8 cellular contexts compared by ENCODE assay signal in genomic region chr11:12376259-12376971, GRCh38. TPM values are rescaled to one million over a fixed set of nuclear protein-coding genes. Genes with fewer than 3 reads are reported as not detected.
A peak's percentile ranks its signal among the peaks of the same experiment; 100 is the strongest.
DNase-seq lines count a peak whose midpoint lies in the region; ATAC-seq and TF ChIP-seq lines count a peak whose summit lies in the region.

No MANE protein-coding gene starts in this region.

- no peak for DNase-seq in activated CD8-positive, alpha-beta T cell treated with anti-CD3 and anti-CD28 coated beads for 36 hours
- no peak for DNase-seq in activated CD8-positive, alpha-beta T cell treated with anti-CD3 and anti-CD28 coated beads, Interleukin-2, amount 10 ng/mL, durations not matched to agents 7 days and 5 days
- DNase-seq in breast epithelium (ENCODE audit: low spot score in 2 of 2) (no peak), tibial nerve (ENCODE audit: low spot score in 2 of 2) (peak in 1 of 2 donors; percentile 41)

- peak overlapping the region; percentile 96 to 100 for H3K27ac ChIP-seq in breast epithelium
- peak overlapping the region in 1 of 2 donors; percentile 5 for H3K27ac ChIP-seq in liver (ENCODE audit: low read depth in 1 of 2, low read length in 2 of 2)
- H3K27ac ChIP-seq in tibial nerve: peak overlapping the region; percentile 83 to 98 (median 92)

- H3K4me1 Mint-ChIP-seq in activated CD8-positive, alpha-beta T cell treated with anti-CD3 and anti-CD28 coated beads for 36 hours (ENCODE audit: low read depth): peaks cover 8% of the 10 kb centered on the region
- peaks cover 4% of the 10 kb centered on the region for H3K4me1 Mint-ChIP-seq in activated CD8-positive, alpha-beta T cell treated with anti-CD3 and anti-CD28 coated beads, Interleukin-2, amount 10 ng/mL, durations not matched to agents 7 days and 5 days (ENCODE audit: low read depth)

- H3K27me3 Mint-ChIP-seq in activated CD8-positive, alpha-beta T cell treated with anti-CD3 and anti-CD28 coated beads for 36 hours: peaks cover 18% of the 10 kb centered on the region
- H3K27me3 Mint-ChIP-seq in activated CD8-positive, alpha-beta T cell treated with anti-CD3 and anti-CD28 coated beads, Interleukin-2, amount 10 ng/mL, durations not matched to agents 7 days and 5 days (ENCODE audit: low read depth): peaks cover 56% of the 10 kb centered on the region

- no peaks in the 10 kb centered on the region for H3K36me3 Mint-ChIP-seq in activated CD8-positive, alpha-beta T cell treated with anti-CD3 and anti-CD28 coated beads for 36 hours (ENCODE audit: low read depth)
- peaks cover 2% of the 10 kb centered on the region for H3K36me3 Mint-ChIP-seq in activated CD8-positive, alpha-beta T cell treated with anti-CD3 and anti-CD28 coated beads, Interleukin-2, amount 10 ng/mL, durations not matched to agents 7 days and 5 days (ENCODE audit: low read depth)

- H3K27ac Mint-ChIP-seq in activated CD8-positive, alpha-beta T cell treated with anti-CD3 and anti-CD28 coated beads for 36 hours: no peak overlapping the region
- H3K27ac Mint-ChIP-seq in activated CD8-positive, alpha-beta T cell treated with anti-CD3 and anti-CD28 coated beads, Interleukin-2, amount 10 ng/mL, durations not matched to agents 7 days and 5 days: no peak overlapping the region

- TF ChIP-seq EP300 in tibial nerve (IDR thresholded peaks at IDR 0.05): peak in 1 of 2 donors; percentile 70

- 78% methylated on average over 11 of the region's 11 CpGs for WGBS in liver
- 39 to 48% methylated on average over 11 of the region's 11 CpGs for WGBS in tibial nerve, 2 donors

- H3K4me1 ChIP-seq in breast epithelium (no peaks in the 10 kb centered on the region), liver (ENCODE audit: control insufficient read depth in 4 of 4, insufficient read depth in 4 of 4, low read length in 3 of 4) (peaks cover 0 to 10% (median 1%) of the 10 kb centered on the region in 4 donors), tibial nerve (peaks cover 0 to 43% (median 8%) of the 10 kb centered on the region in 4 donors)

- peak overlapping the region; percentile 64 to 92 (median 70) for H3K4me3 ChIP-seq in breast epithelium
- no peak overlapping the region for H3K4me3 ChIP-seq in liver (ENCODE audit: low read depth in 1 of 3, low read length in 3 of 3)
- H3K4me3 ChIP-seq in tibial nerve: no peak overlapping the region

- TF ChIP-seq RAD21 in liver (IDR thresholded peaks at IDR 0.05): no peak

- ATAC-seq in activated CD8-positive, alpha-beta T cell treated with anti-CD3 and anti-CD28 coated beads for 36 hours: no peak
- ATAC-seq in activated CD8-positive, alpha-beta T cell treated with anti-CD3 and anti-CD28 coated beads, Interleukin-2, amount 10 ng/mL, durations not matched to agents 7 days and 5 days: no peak
- ATAC-seq in GM18870 (IDR thresholded peaks at IDR 0.05; ENCODE audit: unreplicated experiment): no peak
- ATAC-seq in HG02763 (IDR thresholded peaks at IDR 0.05; ENCODE audit: unreplicated experiment): no peak
- no peak for ATAC-seq in GM19455 (IDR thresholded peaks at IDR 0.05; ENCODE audit: unreplicated experiment)

- intact Hi-C loops in activated CD8-positive, alpha-beta T cell treated with anti-CD3 and anti-CD28 coated beads for 36 hours (cut with micrococcal nuclease): no loop called here
- intact Hi-C loops in breast epithelium (cut with DNase I; ENCODE audit: low total_unique reads): no loop called here

- TF ChIP-seq POLR2A in breast epithelium (IDR thresholded peaks at IDR 0.05) (no peak), tibial nerve (IDR thresholded peaks at IDR 0.05) (no peak)

- H3K9ac ChIP-seq in liver (ENCODE audit: low read depth in 1 of 2, low read length in 2 of 2): no peak overlapping the region

- H3K27me3 ChIP-seq in breast epithelium (no peaks in the 10 kb centered on the region), liver (ENCODE audit: control insufficient read depth in 4 of 4, insufficient read depth in 4 of 4, low read length in 3 of 4) (no peaks in the 10 kb centered on the region), tibial nerve (no peaks in the 10 kb centered on the region)

- POLR2A ChIA-PET in activated CD8-positive, alpha-beta T cell treated with anti-CD3 and anti-CD28 coated beads for 36 hours (lab: Charles Lee): interaction anchor here (0.6 kb wide), 1 partner anchor 16 kb away, joined by 3 read pairs; no protein-coding TSS in a partner anchor
- POLR2A ChIA-PET in activated CD8-positive, alpha-beta T cell treated with anti-CD3 and anti-CD28 coated beads, Interleukin-2, amount 10 ng/mL, durations not matched to agents 7 days and 5 days (lab: Charles Lee): no interaction called here

- H3K36me3 ChIP-seq in breast epithelium (no peaks in the 10 kb centered on the region), liver (ENCODE audit: control insufficient read depth in 4 of 4, insufficient read depth in 3 of 4, low read depth in 1 of 4, low read length in 3 of 4) (peaks cover 0 to 4% (median 0%) of the 10 kb centered on the region in 4 donors), tibial nerve (peaks cover 0 to 7% (median 0%) of the 10 kb centered on the region in 3 donors)

- no peak for TF ChIP-seq CTCF in activated CD8-positive, alpha-beta T cell treated with anti-CD3 and anti-CD28 coated beads for 36 hours (IDR thresholded peaks at IDR 0.05)
- no peak for TF ChIP-seq CTCF in breast epithelium (IDR thresholded peaks at IDR 0.05)
- TF ChIP-seq CTCF in liver (IDR thresholded peaks at IDR 0.05; ENCODE audit: low read depth, low read length, missing input control): no peak
- TF ChIP-seq CTCF in tibial nerve (IDR thresholded peaks at IDR 0.05): no peak

- no peaks in the 10 kb centered on the region for H3K9me3 ChIP-seq in breast epithelium
- no peaks in the 10 kb centered on the region for H3K9me3 ChIP-seq in liver (ENCODE audit: control insufficient read depth in 4 of 4, low read length in 3 of 4)
- H3K9me3 ChIP-seq in tibial nerve: no peaks in the 10 kb centered on the region

- H3K4me3 Mint-ChIP-seq in activated CD8-positive, alpha-beta T cell treated with anti-CD3 and anti-CD28 coated beads for 36 hours: peak overlapping the region; percentile 42
- no peak overlapping the region for H3K4me3 Mint-ChIP-seq in activated CD8-positive, alpha-beta T cell treated with anti-CD3 and anti-CD28 coated beads, Interleukin-2, amount 10 ng/mL, durations not matched to agents 7 days and 5 days

- peaks cover 6% of the 10 kb centered on the region for H3K9me3 Mint-ChIP-seq in activated CD8-positive, alpha-beta T cell treated with anti-CD3 and anti-CD28 coated beads for 36 hours
- no peaks in the 10 kb centered on the region for H3K9me3 Mint-ChIP-seq in activated CD8-positive, alpha-beta T cell treated with anti-CD3 and anti-CD28 coated beads, Interleukin-2, amount 10 ng/mL, durations not matched to agents 7 days and 5 days (ENCODE audit: insufficient read depth)

- CTCF ChIA-PET in activated CD8-positive, alpha-beta T cell treated with anti-CD3 and anti-CD28 coated beads for 36 hours (lab: Charles Lee): interaction anchor here (0.8 to 1.4 kb wide), 5 partner anchors 11 to 45 kb away, joined by 3 read pairs; no protein-coding TSS in a partner anchor
- CTCF ChIA-PET in activated CD8-positive, alpha-beta T cell treated with anti-CD3 and anti-CD28 coated beads, Interleukin-2, amount 10 ng/mL, durations not matched to agents 7 days and 5 days (lab: Charles Lee): interaction anchor here (0.5 to 2.6 kb wide), 4 partner anchors 10 to 289 kb away, joined by 3 to 15 read pairs (median 4); no protein-coding TSS in a partner anchor

TF ChIP-seq in liver, 16 proteins besides CTCF, POLR2A, EP300 and RAD21:
- TF ChIP-seq MAX (IDR thresholded peaks at IDR 0.05) (peak; percentile 10), HNF4G (IDR thresholded peaks at IDR 0.05) (no peak), ATF3 (IDR thresholded peaks at IDR 0.05) (no peak)

RNA-seq across cellular contexts. Expression of gene PARVA, which starts 1.0 kb away (rescaled TPM):
- total RNA-seq in activated CD8-positive, alpha-beta T cell treated with anti-CD3 and anti-CD28 coated beads for 36 hours: not detected
- not detected for total RNA-seq in activated CD8-positive, alpha-beta T cell treated with anti-CD3 and anti-CD28 coated beads, Interleukin-2, amount 10 ng/mL, durations not matched to agents 7 days and 5 days
- total RNA-seq in breast epithelium: 100 to 1,000 TPM in 1 of 3 donors, 10 to 100 TPM in 2; 50.5 to 109 (median 60.4) TPM
- total RNA-seq in liver: 10 to 100 TPM in 1 of 2 donors, 1 to 10 TPM in 1; 3.1 to 11.4 TPM
- polyA plus RNA-seq in liver: 10 to 100 TPM; 11.0 to 11.7 TPM
- 10 to 100 TPM; 64.2 to 85.0 (median 70.5) TPM for total RNA-seq in tibial nerve

Comparison
In these comparisons a context has a peak if more than half of its experiments do, and no peak if none do; other contexts are left out.
1. H3K4me3 ChIP-seq: peak in breast epithelium (3 of 3); none in liver (0 of 3) and tibial nerve (0 of 4).
2. RNA of gene PARVA, which starts 1.0 kb away (total RNA-seq): 64.2 to 85.0 TPM in tibial nerve and 50.5 to 109 TPM in breast epithelium; 3.1 to 11.4 TPM in liver, not detected in activated CD8-positive, alpha-beta T cell treated with anti-CD3 and anti-CD28 coated beads for 36 hours and not detected in activated CD8-positive, alpha-beta T cell treated with anti-CD3 and anti-CD28 coated beads, Interleukin-2, amount 10 ng/mL, durations not matched to agents 7 days and 5 days; every median in the first group is over 4 times any median in the second.